9 cellular contexts compared by ENCODE assay signal in the genomic region with DNA sequence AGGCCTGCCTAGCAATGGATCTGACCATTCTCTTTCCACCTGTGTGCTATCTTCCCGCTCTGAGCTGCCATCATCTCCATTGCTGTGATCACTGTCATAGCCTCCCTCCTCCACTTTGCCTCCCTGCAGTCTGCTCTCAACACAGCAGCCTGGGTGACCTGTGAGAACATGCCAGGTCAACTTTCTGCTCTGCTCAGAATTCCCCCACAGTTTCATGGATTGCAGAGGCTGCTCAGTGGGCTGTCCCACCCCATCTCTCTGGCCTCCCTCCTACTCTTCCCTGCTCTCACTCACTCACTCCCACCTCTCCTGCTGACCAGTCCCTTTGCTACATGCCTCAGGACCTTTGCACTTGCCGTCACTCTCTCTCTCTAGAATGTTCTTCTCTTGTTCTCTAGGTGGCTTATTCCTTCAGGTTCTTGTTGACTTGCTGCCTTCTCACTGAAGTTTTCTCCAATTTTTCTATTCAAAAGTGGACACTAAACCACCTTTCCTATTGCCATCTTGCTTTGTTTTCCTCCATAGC.
DNase-seq lines count a peak whose midpoint lies in the region; ATAC-seq and TF ChIP-seq lines count a peak whose summit lies in the region.
"Had no signal": no experiment of that assay in that cellular context is flagged by ENCODE, and none has a peak within 500 bp of the region (broad histone marks: within the 10 kb centered on the region; RNA-seq: fewer than 3 reads in every experiment).

No MANE protein-coding gene starts in this region.

- no peaks in the 10 kb centered on the region for H3K9me2 ChIP-seq in Loucy (replicated peaks; ENCODE audit: low read depth, low read length)

- H4K20me1 ChIP-seq in Loucy (ENCODE audit: insufficient read depth, low read length, poor library complexity, severe bottlenecking) = no peaks in the 10 kb centered on the region

- H3K9ac ChIP-seq in Loucy (ENCODE audit: low read depth, low read length, poor library complexity, severe bottlenecking) = peak overlapping the region; percentile 91
- no peak overlapping the region for H3K9ac ChIP-seq in mucosa of rectum (ENCODE audit: low read depth in 1 of 2, low read length in 2 of 2)

- ATAC-seq in GM18508 (IDR thresholded peaks at IDR 0.05; ENCODE audit: insufficient read depth, unreplicated experiment) (peak; percentile 13), GM21723 (IDR thresholded peaks at IDR 0.05; ENCODE audit: unreplicated experiment) (peak; percentile 35)

- H3K4me1 ChIP-seq in Loucy (ENCODE audit: insufficient read depth, low read length, poor library complexity, severe bottlenecking) (peaks cover 53% of the 10 kb centered on the region), mucosa of rectum (ENCODE audit: control insufficient read depth in 2 of 2, insufficient read depth in 2 of 2, low read length in 2 of 2) (peaks cover 2 to 8% of the 10 kb centered on the region in 2 donors)

- peaks cover 20% of the 10 kb centered on the region for H3F3A ChIP-seq in Loucy (ENCODE audit: low read depth)

- H3K36me3 ChIP-seq in Loucy (ENCODE audit: insufficient read depth, low read length) (peaks cover 5% of the 10 kb centered on the region; the same call in 1 of the 2 replicates), mucosa of rectum (ENCODE audit: control insufficient read depth in 2 of 2, insufficient read depth in 2 of 2, low read length in 2 of 2) (no peaks in the 10 kb centered on the region)

- H3K79me2 ChIP-seq in Loucy (ENCODE audit: insufficient read depth, low read length) = no peaks in the 10 kb centered on the region

- H3K9me3 ChIP-seq in Loucy (ENCODE audit: insufficient read depth, low read depth, low read length) = peaks cover 12% of the 10 kb centered on the region; the same call in 1 of the 2 replicates
- peaks cover 0 to 4% of the 10 kb centered on the region in 2 donors for H3K9me3 ChIP-seq in mucosa of rectum (ENCODE audit: control insufficient read depth in 2 of 2, low read length in 2 of 2)

- H3K27me3 ChIP-seq in Loucy (ENCODE audit: insufficient read depth, low read length, poor library complexity, severe bottlenecking) = no peaks in the 10 kb centered on the region
- H3K27me3 ChIP-seq in mucosa of rectum (ENCODE audit: control insufficient read depth in 2 of 2, insufficient read depth in 2 of 2, low read length in 2 of 2) = no peaks in the 10 kb centered on the region

- peak overlapping the region; percentile 72 for H3K4me2 ChIP-seq in Loucy (ENCODE audit: low read depth, low read length, poor library complexity, severe bottlenecking)

- H3K4me3 ChIP-seq in Loucy (ENCODE audit: low read length, poor library complexity, severe bottlenecking) (peak overlapping the region; percentile 51), mucosa of rectum (ENCODE audit: low read length in 2 of 2) (no peak overlapping the region)

- H2AFZ ChIP-seq in Loucy (ENCODE audit: low read length) = no peak overlapping the region

- peak overlapping the region; percentile 19 to 58 for H3K27ac ChIP-seq in mucosa of rectum (ENCODE audit: low read depth in 2 of 2, low read length in 2 of 2)

- TF ChIP-seq CTCF in Loucy (conservative IDR thresholded peaks at IDR 0.05; ENCODE audit: low read length) = no peak

- no peak for DNase-seq in GOT3 (lab: John Stamatoyannopoulos, UW)
- DNase-seq in AG20443 (ENCODE audit: low spot score) = no peak
- no peak for DNase-seq in hypothalamus (lab: John Stamatoyannopoulos, UW)
- no peak for DNase-seq in SW480 (ENCODE audit: low spot score)
- DNase-seq: NCI-H2081 had no signal
